2 cellular contexts compared by ENCODE assay signal in the genomic region with DNA sequence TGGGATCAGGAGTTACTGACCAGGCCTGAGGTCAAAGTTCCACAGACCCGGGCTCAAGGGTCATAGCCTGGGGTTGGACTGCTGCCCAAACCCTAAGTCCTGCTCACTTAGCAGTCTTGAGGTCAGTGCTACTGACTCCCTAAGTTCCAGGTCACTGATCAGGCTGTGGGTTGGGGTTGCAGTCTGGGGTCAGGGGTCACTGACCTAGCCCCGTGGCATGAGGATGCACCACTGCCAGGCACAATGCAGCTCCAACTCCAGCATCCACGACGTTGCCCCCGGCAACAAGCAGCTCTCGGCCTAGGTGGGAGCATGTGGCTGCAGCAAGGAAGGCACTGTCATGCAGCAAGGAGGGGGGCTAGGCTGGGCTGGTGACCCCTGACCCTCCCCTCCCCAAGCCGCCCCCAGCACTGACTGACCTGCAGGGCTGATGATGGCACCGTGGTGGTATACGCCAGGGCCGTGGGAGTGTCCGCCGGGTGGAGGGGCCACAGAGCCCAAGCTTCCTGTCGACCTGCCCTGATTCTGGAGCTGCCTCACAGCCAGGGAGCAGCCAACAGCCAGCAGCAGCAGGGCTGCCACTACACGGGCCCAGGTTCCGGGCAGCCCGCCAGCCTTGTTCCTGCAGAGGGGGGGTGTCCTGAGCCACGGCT.
TF ChIP-seq lines count a peak whose summit lies in the region.

No MANE protein-coding gene starts in this region.

TF ChIP-seq in HEK293, 187 proteins besides CTCF, POLR2A, EP300 and RAD21:
- TF ChIP-seq BCL11A (tag by site-specific recombination; IDR thresholded peaks at IDR 0.05; ENCODE audit: low read depth), result peak; percentile 94
- TF ChIP-seq BCL11B (tag by site-specific recombination; IDR thresholded peaks at IDR 0.05; ENCODE audit: low read depth), result peak; percentile 98
- no peak for TF ChIP-seq ZNF677 (tag by site-specific recombination; IDR thresholded peaks at IDR 0.05)

TF ChIP-seq in K562, 482 proteins besides CTCF, POLR2A, EP300 and RAD21:
- TF ChIP-seq RFX1 (IDR thresholded peaks at IDR 0.05) (peak; percentile 55), ZNF740 (CRISPR knock-in tag; IDR thresholded peaks at IDR 0.05) (no peak), ZNF740 (tag; IDR thresholded peaks at IDR 0.05) (no peak)
